1 cellular context compared by ENCODE assay signal in genomic region chr9:126365780-126366179, GRCh38.
TF ChIP-seq lines count a peak whose summit lies in the region.

No MANE protein-coding gene starts in this region.

TF ChIP-seq in GM23338, 12 proteins besides CTCF, POLR2A, EP300 and RAD21 (continued from another document):
- TF ChIP-seq ZNF462 (CRISPR knock-in tag; IDR thresholded peaks at IDR 0.05) (no peak), POLR2AphosphoS5 (IDR thresholded peaks at IDR 0.05; ENCODE audit: low read depth) (no peak), NANOG (IDR thresholded peaks at IDR 0.05; ENCODE audit: borderline replicate concordance) (no peak), CREB1 (CRISPR knock-in tag; IDR thresholded peaks at IDR 0.05; ENCODE audit: low read depth) (no peak), STAT1 (IDR thresholded peaks at IDR 0.05; ENCODE audit: unreplicated experiment) (no peak), ZNF114 (CRISPR knock-in tag; IDR thresholded peaks at IDR 0.05) (no peak), EZH2 (IDR thresholded peaks at IDR 0.05; ENCODE audit: low read depth, unreplicated experiment) (no peak), ZNF331 (CRISPR knock-in tag; IDR thresholded peaks at IDR 0.05; ENCODE audit: low read depth) (no peak)
- TF ChIP-seq, protein P1, sequence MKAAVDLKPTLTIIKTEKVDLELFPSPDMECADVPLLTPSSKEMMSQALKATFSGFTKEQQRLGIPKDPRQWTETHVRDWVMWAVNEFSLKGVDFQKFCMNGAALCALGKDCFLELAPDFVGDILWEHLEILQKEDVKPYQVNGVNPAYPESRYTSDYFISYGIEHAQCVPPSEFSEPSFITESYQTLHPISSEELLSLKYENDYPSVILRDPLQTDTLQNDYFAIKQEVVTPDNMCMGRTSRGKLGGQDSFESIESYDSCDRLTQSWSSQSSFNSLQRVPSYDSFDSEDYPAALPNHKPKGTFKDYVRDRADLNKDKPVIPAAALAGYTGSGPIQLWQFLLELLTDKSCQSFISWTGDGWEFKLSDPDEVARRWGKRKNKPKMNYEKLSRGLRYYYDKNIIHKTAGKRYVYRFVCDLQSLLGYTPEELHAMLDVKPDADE (IDR thresholded peaks at IDR 0.05) = no peak
- TF ChIP-seq, protein P2, sequence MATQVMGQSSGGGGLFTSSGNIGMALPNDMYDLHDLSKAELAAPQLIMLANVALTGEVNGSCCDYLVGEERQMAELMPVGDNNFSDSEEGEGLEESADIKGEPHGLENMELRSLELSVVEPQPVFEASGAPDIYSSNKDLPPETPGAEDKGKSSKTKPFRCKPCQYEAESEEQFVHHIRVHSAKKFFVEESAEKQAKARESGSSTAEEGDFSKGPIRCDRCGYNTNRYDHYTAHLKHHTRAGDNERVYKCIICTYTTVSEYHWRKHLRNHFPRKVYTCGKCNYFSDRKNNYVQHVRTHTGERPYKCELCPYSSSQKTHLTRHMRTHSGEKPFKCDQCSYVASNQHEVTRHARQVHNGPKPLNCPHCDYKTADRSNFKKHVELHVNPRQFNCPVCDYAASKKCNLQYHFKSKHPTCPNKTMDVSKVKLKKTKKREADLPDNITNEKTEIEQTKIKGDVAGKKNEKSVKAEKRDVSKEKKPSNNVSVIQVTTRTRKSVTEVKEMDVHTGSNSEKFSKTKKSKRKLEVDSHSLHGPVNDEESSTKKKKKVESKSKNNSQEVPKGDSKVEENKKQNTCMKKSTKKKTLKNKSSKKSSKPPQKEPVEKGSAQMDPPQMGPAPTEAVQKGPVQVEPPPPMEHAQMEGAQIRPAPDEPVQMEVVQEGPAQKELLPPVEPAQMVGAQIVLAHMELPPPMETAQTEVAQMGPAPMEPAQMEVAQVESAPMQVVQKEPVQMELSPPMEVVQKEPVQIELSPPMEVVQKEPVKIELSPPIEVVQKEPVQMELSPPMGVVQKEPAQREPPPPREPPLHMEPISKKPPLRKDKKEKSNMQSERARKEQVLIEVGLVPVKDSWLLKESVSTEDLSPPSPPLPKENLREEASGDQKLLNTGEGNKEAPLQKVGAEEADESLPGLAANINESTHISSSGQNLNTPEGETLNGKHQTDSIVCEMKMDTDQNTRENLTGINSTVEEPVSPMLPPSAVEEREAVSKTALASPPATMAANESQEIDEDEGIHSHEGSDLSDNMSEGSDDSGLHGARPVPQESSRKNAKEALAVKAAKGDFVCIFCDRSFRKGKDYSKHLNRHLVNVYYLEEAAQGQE (IDR thresholded peaks at IDR 0.05; ENCODE audit: unreplicated experiment) = no peak
